ENCODE assay signal across 16 cellular contexts in the genomic region with DNA sequence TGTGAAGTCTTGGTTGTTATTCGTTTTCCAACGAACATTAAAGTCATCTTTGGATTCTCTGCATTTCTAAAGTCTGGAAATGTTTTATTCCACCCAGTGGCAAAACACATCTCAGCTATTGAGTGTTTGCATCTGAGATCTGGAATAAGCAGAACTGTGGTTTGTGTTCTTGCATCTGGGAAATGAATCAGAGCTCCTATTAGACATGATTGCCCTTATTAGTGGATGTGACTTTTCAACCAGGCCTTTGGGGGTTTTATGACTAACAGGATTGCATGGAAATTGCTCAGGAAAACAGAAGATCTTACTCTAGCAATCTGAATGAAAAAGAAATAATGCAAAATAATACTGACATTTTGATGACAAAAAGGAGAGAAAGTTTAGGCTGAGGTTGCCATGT.
DNase-seq lines count a peak whose midpoint lies in the region; TF ChIP-seq lines count a peak whose summit lies in the region.
"Had no signal": no experiment of that assay in that cellular context is flagged by ENCODE, and none has a peak within 500 bp of the region (broad histone marks: within the 10 kb centered on the region; RNA-seq: fewer than 3 reads in every experiment).

No MANE protein-coding gene starts in this region.

- no peaks in the 10 kb centered on the region for H3K79me2 ChIP-seq in smooth muscle cell (ENCODE audit: low read depth)

- H3K9me3 ChIP-seq in smooth muscle cell (replicated peaks; ENCODE audit: low read depth) = no peaks in the 10 kb centered on the region
- H3K9me3 ChIP-seq: Peyer's patch, right atrium auricular region had no signal

- H3K4me1 ChIP-seq in smooth muscle cell (ENCODE audit: low read depth) = peaks cover 7% of the 10 kb centered on the region
- H3K4me1 ChIP-seq: body of pancreas, Peyer's patch, right atrium auricular region had no signal

- TF ChIP-seq CTCF in fibroblast of the aortic adventitia (IDR thresholded peaks at IDR 0.05; ENCODE audit: insufficient read depth, low read length) (no peak), smooth muscle cell (IDR thresholded peaks at IDR 0.05; ENCODE audit: borderline replicate concordance, insufficient read depth, poor library complexity, severe bottlenecking) (no peak)

- WGBS in smooth muscle cell (ENCODE audit: low lambda C conversion rate) = 72% methylated on average over 2 of the region's 2 CpGs

- no peak overlapping the region for H3K4me3 ChIP-seq in fibroblast of the aortic adventitia (ENCODE audit: low read depth, low read length)
- no peak overlapping the region for H3K4me3 ChIP-seq in smooth muscle cell
- H3K4me3 ChIP-seq: body of pancreas, Peyer's patch, right atrium auricular region had no signal

- H2AFZ ChIP-seq in smooth muscle cell (ENCODE audit: low read depth) = peak overlapping the region; percentile 67

- H3F3A ChIP-seq in smooth muscle cell (ENCODE audit: low read depth) = no peaks in the 10 kb centered on the region

- H3K9ac ChIP-seq in smooth muscle cell (ENCODE audit: low read depth) = no peak overlapping the region

- no peaks in the 10 kb centered on the region for H3K36me3 ChIP-seq in smooth muscle cell (ENCODE audit: low read depth)
- H3K36me3 ChIP-seq: Peyer's patch, right atrium auricular region had no signal

- DNase-seq in GM04504 (ENCODE audit: low read depth) (peak; percentile 80), amniotic stem cell (lab: John Stamatoyannopoulos, UW) (peak; percentile 55), fibroblast of the aortic adventitia (ENCODE audit: low read depth) (peak; percentile 34), smooth muscle cell (lab: John Stamatoyannopoulos, UW; ENCODE audit: unreplicated experiment) (no peak), nucleus accumbens (lab: John Stamatoyannopoulos, UW) (no peak), NCI-H82 treated with DMSO at 0.1 percent for 48 hours (lab: John Stamatoyannopoulos, UW; ENCODE audit: unreplicated experiment) (no peak), RKO (ENCODE audit: low spot score) (no peak)
- DNase-seq: activated CD4-positive, CD25-positive, alpha-beta regulatory T cell; activated effector memory CD4-positive, alpha-beta T cell treated with Interleukin-2 at 50 U/mL for 16 hours; body of pancreas; CD8-positive, alpha-beta T cell; kidney; NCI-H187 treated with DMSO at 0.1 percent for 48 hours; NCI-H524 treated with DMSO at 0.1 percent for 48 hours; Peyer's patch had no signal

- H3K4me2 ChIP-seq in smooth muscle cell = peak overlapping the region; percentile 29

- H3K27me3 ChIP-seq in smooth muscle cell (ENCODE audit: low read depth) = no peaks in the 10 kb centered on the region
- H3K27me3 ChIP-seq: body of pancreas, Peyer's patch, right atrium auricular region had no signal

- H3K27ac ChIP-seq in smooth muscle cell (ENCODE audit: low read depth) = peak overlapping the region; percentile 81
- H3K27ac ChIP-seq: body of pancreas, Peyer's patch, right atrium auricular region had no signal

- no peaks in the 10 kb centered on the region for H4K20me1 ChIP-seq in smooth muscle cell (ENCODE audit: low read depth)

Comparison
In these comparisons a context has a peak if more than half of its experiments do, and no peak if none do; other contexts are left out.
1. DNase-seq: peak in GM04504 (single experiment), amniotic stem cell (single experiment) and fibroblast of the aortic adventitia (single experiment); none in smooth muscle cell (single experiment), nucleus accumbens (0 of 56), NCI-H82 treated with DMSO at 0.1 percent for 48 hours (single experiment) and RKO (single experiment).